Comparison of ENCODE assay signal across 6 cellular contexts in the genomic region with DNA sequence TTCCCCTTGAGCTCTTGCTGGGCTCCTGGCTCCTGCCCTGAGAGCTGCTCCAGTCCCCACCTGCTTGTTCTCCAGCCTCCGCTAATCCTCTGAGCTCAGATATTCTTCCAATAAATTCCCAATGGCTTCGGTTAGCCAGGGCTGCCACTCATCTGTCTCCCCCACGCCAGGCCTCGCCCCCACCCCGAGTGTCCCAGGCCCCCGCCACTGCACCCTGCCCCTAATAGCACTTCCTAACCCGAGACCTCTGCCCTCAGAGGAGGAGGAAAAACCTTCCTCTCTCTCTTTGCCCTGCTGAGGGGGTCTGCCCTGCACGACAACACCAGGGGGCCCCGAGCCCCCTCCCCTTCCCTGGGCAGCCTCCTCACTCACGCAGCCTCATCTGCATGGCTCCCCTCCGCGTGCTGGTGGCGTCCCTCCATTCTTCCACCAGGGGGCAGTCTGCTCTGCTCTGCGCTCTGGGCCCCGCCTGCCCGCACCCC. TPM values are rescaled to one million over a fixed set of nuclear protein-coding genes. Genes with fewer than 3 reads are reported as not detected.
DNase-seq lines count a peak whose midpoint lies in the region; ATAC-seq and TF ChIP-seq lines count a peak whose summit lies in the region.

No MANE protein-coding gene starts in this region.

- peak; percentile 80 for ATAC-seq in IMR-90 (ENCODE audit: low read depth)
- ATAC-seq in memory B cell (ENCODE audit: low read depth), result no peak
- no peak for ATAC-seq in GM18511 (IDR thresholded peaks at IDR 0.05; ENCODE audit: unreplicated experiment)

- no peaks in the 10 kb centered on the region for H4K20me1 ChIP-seq in IMR-90 (ENCODE audit: insufficient read depth, low read length)

- no peak overlapping the region for H3K56ac ChIP-seq in IMR-90 (ENCODE audit: extremely low read depth, insufficient read depth, low read length)

- H3K36me3 Mint-ChIP-seq in activated naive CD4-positive, alpha-beta T cell treated with anti-CD3 and anti-CD28 coated beads for 36 hours (ENCODE audit: low read depth), result no peaks in the 10 kb centered on the region
- no peaks in the 10 kb centered on the region for H3K36me3 Mint-ChIP-seq in memory B cell

- CTCF ChIA-PET in IMR-90 (lab: Yijun Ruan, JAX), result no interaction called here
- CTCF ChIA-PET in activated naive CD4-positive, alpha-beta T cell treated with anti-CD3 and anti-CD28 coated beads for 36 hours (lab: Charles Lee), result interaction anchor here (0.8 to 2.1 kb wide), 2 partner anchors 8 to 16 kb away, joined by 6 to 7 read pairs; no protein-coding TSS in a partner anchor

- H3K4me1 Mint-ChIP-seq in activated naive CD4-positive, alpha-beta T cell treated with anti-CD3 and anti-CD28 coated beads for 36 hours (ENCODE audit: low read depth), result peaks cover 18% of the 10 kb centered on the region
- peaks cover 33% of the 10 kb centered on the region for H3K4me1 Mint-ChIP-seq in memory B cell

- BruUV-seq in IMR-90 (replicated peaks; lab: Mats Ljungman, UMichigan), result no TSS peak

- no peaks in the 10 kb centered on the region for H3K4me1 ChIP-seq in IMR-90 (ENCODE audit: control insufficient read depth, insufficient read depth, low read length)

- no peak overlapping the region for H3K4ac ChIP-seq in IMR-90 (ENCODE audit: low read depth, low read length)

- no peak overlapping the region for H4K8ac ChIP-seq in IMR-90 (ENCODE audit: low read depth in 2 of 2, low read length in 2 of 2)

- no peak overlapping the region for H4K5ac ChIP-seq in IMR-90 (ENCODE audit: low read depth, low read length)

- peak overlapping the region; percentile 72 for H2AFZ ChIP-seq in IMR-90 (replicated peaks; ENCODE audit: low read length, poor library complexity)

- H3K9me3 Mint-ChIP-seq in activated naive CD4-positive, alpha-beta T cell treated with anti-CD3 and anti-CD28 coated beads for 36 hours, result peaks cover 14% of the 10 kb centered on the region
- no peaks in the 10 kb centered on the region for H3K9me3 Mint-ChIP-seq in memory B cell

- H3K9me3 ChIP-seq in IMR-90 (ENCODE audit: control insufficient read depth, insufficient read depth, low read length), result peaks cover 9% of the 10 kb centered on the region

- H3K4me3 ChIP-seq in IMR-90 (ENCODE audit: insufficient read depth, low read depth, low read length), result no peak overlapping the region

- H2AK5ac ChIP-seq in IMR-90 (ENCODE audit: low read depth, low read length), result no peak overlapping the region

- peaks cover 19% of the 10 kb centered on the region for H3K27me3 Mint-ChIP-seq in activated naive CD4-positive, alpha-beta T cell treated with anti-CD3 and anti-CD28 coated beads for 36 hours (ENCODE audit: low read depth)
- H3K27me3 Mint-ChIP-seq in memory B cell, result peaks cover 10% of the 10 kb centered on the region

- no peaks in the 10 kb centered on the region for H3K36me3 ChIP-seq in IMR-90 (ENCODE audit: control insufficient read depth, insufficient read depth, low read length)

- DNase-seq in 8988T, result peak; percentile 93
- DNase-seq in IMR-90, result no peak
- peak; percentile 70 for DNase-seq in activated naive CD4-positive, alpha-beta T cell treated with anti-CD3 and anti-CD28 coated beads for 36 hours
- DNase-seq in memory B cell (ENCODE audit: low spot score in 2 of 2), result no peak
- DNase-seq in NCI-H1105 treated with DMSO at 0.1 percent for 48 hours (lab: John Stamatoyannopoulos, UW), result no peak

- H2BK120ac ChIP-seq in IMR-90 (ENCODE audit: low read depth, low read length), result no peak overlapping the region

- no peak overlapping the region for H2BK20ac ChIP-seq in IMR-90 (ENCODE audit: low read depth, low read length)

- POLR2A ChIA-PET in IMR-90 (lab: Charles Lee; ENCODE audit: unreplicated experiment), result no interaction called here

- peaks cover 9% of the 10 kb centered on the region for H3K27me3 ChIP-seq in IMR-90 (ENCODE audit: control insufficient read depth, insufficient read depth, low read length)

- no peak overlapping the region for H3K23ac ChIP-seq in IMR-90 (ENCODE audit: low read depth, low read length)

- no peak overlapping the region for H2BK15ac ChIP-seq in IMR-90 (ENCODE audit: low read depth, low read length)

- WGBS in IMR-90 (ENCODE audit: extremely low coverage in 2 of 2, insufficient read length in 1 of 2), 2 experiments, result 15% methylated on average over 5 of the region's 16 CpGs; no CpG with 5 or more reads in 1 of the 2 experiments

- no peak overlapping the region for H3K18ac ChIP-seq in IMR-90 (ENCODE audit: low read depth, low read length)

- no peak overlapping the region for H3K27ac Mint-ChIP-seq in activated naive CD4-positive, alpha-beta T cell treated with anti-CD3 and anti-CD28 coated beads for 36 hours
- peak overlapping the region; percentile 68 for H3K27ac Mint-ChIP-seq in memory B cell

- no peak overlapping the region for H3K27ac ChIP-seq in IMR-90 (ENCODE audit: insufficient read depth, low read length)

- no peak overlapping the region for H3K9ac ChIP-seq in IMR-90 (ENCODE audit: low read depth, low read length)

- no peaks in the 10 kb centered on the region for H3K9me1 ChIP-seq in IMR-90 (ENCODE audit: insufficient read depth, low read length)

- H3K79me1 ChIP-seq in IMR-90 (ENCODE audit: low read depth in 1 of 2, low read length in 2 of 2), result no peaks in the 10 kb centered on the region

- no peak overlapping the region for H3K4me2 ChIP-seq in IMR-90 (ENCODE audit: low read depth, low read length)

- no peak overlapping the region for H2BK5ac ChIP-seq in IMR-90 (ENCODE audit: low read depth, low read length, poor library complexity, severe bottlenecking)

- TF ChIP-seq CTCF in IMR-90 (conservative IDR thresholded peaks at IDR 0.05; ENCODE audit: low read depth, low read length), result peak; percentile 45

- TF ChIP-seq POLR2A in IMR-90 (IDR thresholded peaks at IDR 0.05; ENCODE audit: low read depth, low read length), result no peak

- TF ChIP-seq RAD21 in IMR-90 (IDR thresholded peaks at IDR 0.05; ENCODE audit: low read length), result peak; percentile 20; the same call in 1 of the 2 replicates

- no peak overlapping the region for H4K91ac ChIP-seq in IMR-90 (ENCODE audit: insufficient read depth, low read depth, low read length)

- H2AK9ac ChIP-seq in IMR-90 (replicated peaks; ENCODE audit: low read depth, low read length, poor library complexity), result no peak overlapping the region

- intact Hi-C loops in IMR-90 (cut with micrococcal nuclease), result no loop called here
- intact Hi-C loops in activated naive CD4-positive, alpha-beta T cell treated with anti-CD3 and anti-CD28 coated beads for 36 hours (cut with micrococcal nuclease), result loop anchor here (5.0 kb wide), 1 partner anchor 67 kb away; no protein-coding TSS in a partner anchor

- dilution Hi-C loops in IMR-90 (cut with HindIII; ENCODE audit: low sequenced_read_pairs, unreplicated experiment), result no loop called here

- H3K14ac ChIP-seq in IMR-90 (replicated peaks; ENCODE audit: low read depth, low read length), result no peak overlapping the region

- in situ Hi-C loops in IMR-90 (cut with MboI; ENCODE audit: low sequenced_read_pairs), result no loop called here

- no peak overlapping the region for H3K4me3 Mint-ChIP-seq in activated naive CD4-positive, alpha-beta T cell treated with anti-CD3 and anti-CD28 coated beads for 36 hours
- peak overlapping the region; percentile 68 for H3K4me3 Mint-ChIP-seq in memory B cell

TF ChIP-seq in IMR-90, 13 proteins besides CTCF, POLR2A, EP300 and RAD21:
- TF ChIP-seq MAZ (IDR thresholded peaks at IDR 0.05; ENCODE audit: borderline replicate concordance, low read depth, low read length), result peak; percentile 42; the same call in 1 of the 2 replicates
- TF ChIP-seq CEBPB (IDR thresholded peaks at IDR 0.05; ENCODE audit: low read depth, low read length), result no peak

RNA-seq across cellular contexts. Expression of a gene that starts 5.4 kb away (rescaled TPM):
- not detected in 2 replicates for total RNA-seq in IMR-90 (2012; rRNA removed)
- not detected in 2 replicates for polyA plus RNA-seq in IMR-90 (2012; rRNA removed)
- polyA plus RNA-seq in IMR-90 (2012; cell fraction: cytosol; rRNA removed), result not detected in 2 replicates
- polyA plus RNA-seq in IMR-90 (2012; cell fraction: nucleus; rRNA removed; ENCODE audit: low replicate concordance), result not detected in 2 replicates
- total RNA-seq in activated naive CD4-positive, alpha-beta T cell treated with anti-CD3 and anti-CD28 coated beads for 36 hours, result not detected

RNA-seq across cellular contexts. Expression of a gene that starts 11.7 kb away (rescaled TPM):
- not detected in 2 replicates for total RNA-seq in IMR-90 (2012; rRNA removed)
- polyA plus RNA-seq in IMR-90 (2012; rRNA removed), result not detected in 2 replicates
- not detected in 2 replicates for polyA plus RNA-seq in IMR-90 (2012; cell fraction: cytosol; rRNA removed)
- polyA plus RNA-seq in IMR-90 (2012; cell fraction: nucleus; rRNA removed; ENCODE audit: low replicate concordance), result not detected in 2 replicates
- total RNA-seq in activated naive CD4-positive, alpha-beta T cell treated with anti-CD3 and anti-CD28 coated beads for 36 hours, result not detected

RNA-seq across cellular contexts. Expression of a gene that starts 21.4 kb away (rescaled TPM):
- total RNA-seq in IMR-90 (2012; rRNA removed), result 37.2 and 39.1 TPM in 2 replicates
- 72.6 and 77.8 TPM in 2 replicates for polyA plus RNA-seq in IMR-90 (2012; rRNA removed)
- polyA plus RNA-seq in IMR-90 (2012; cell fraction: cytosol; rRNA removed), result 34.8 and 74.5 TPM in 2 replicates
- 41.7 and 43.6 TPM in 2 replicates for polyA plus RNA-seq in IMR-90 (2012; cell fraction: nucleus; rRNA removed; ENCODE audit: low replicate concordance)
- total RNA-seq in activated naive CD4-positive, alpha-beta T cell treated with anti-CD3 and anti-CD28 coated beads for 36 hours, result 10 to 100 TPM; 38.1 to 39.6 TPM

RNA-seq across cellular contexts. Expression of a gene that starts 21.4 kb away (rescaled TPM):
- total RNA-seq in IMR-90 (2012; rRNA removed), result not detected in 2 replicates
- polyA plus RNA-seq in IMR-90 (2012; rRNA removed), result not detected in 2 replicates
- not detected in 2 replicates for polyA plus RNA-seq in IMR-90 (2012; cell fraction: cytosol; rRNA removed)
- not detected in 2 replicates for polyA plus RNA-seq in IMR-90 (2012; cell fraction: nucleus; rRNA removed; ENCODE audit: low replicate concordance)
- total RNA-seq in activated naive CD4-positive, alpha-beta T cell treated with anti-CD3 and anti-CD28 coated beads for 36 hours, result not detected

RNA-seq across cellular contexts. Expression of a gene that starts 26.4 kb away (rescaled TPM):
- under 0.01 TPM in 1 of 2 replicates, not detected in the other for total RNA-seq in IMR-90 (2012; rRNA removed)
- 0.29 and 0.44 TPM in 2 replicates for polyA plus RNA-seq in IMR-90 (2012; rRNA removed)
- polyA plus RNA-seq in IMR-90 (2012; cell fraction: cytosol; rRNA removed), result 0.45 TPM in 1 of 2 replicates, not detected in the other
- 5.5 and 7.3 TPM in 2 replicates for polyA plus RNA-seq in IMR-90 (2012; cell fraction: nucleus; rRNA removed; ENCODE audit: low replicate concordance)
- total RNA-seq in activated naive CD4-positive, alpha-beta T cell treated with anti-CD3 and anti-CD28 coated beads for 36 hours, result under 1 TPM; 0.38 to 0.47 TPM

Comparison
In these comparisons a context has a peak if more than half of its experiments do, and no peak if none do; other contexts are left out.
1. DNase-seq: peak in 8988T (single experiment) and activated naive CD4-positive, alpha-beta T cell treated with anti-CD3 and anti-CD28 coated beads for 36 hours (single experiment); none in IMR-90 (single experiment), memory B cell (0 of 2) and NCI-H1105 treated with DMSO at 0.1 percent for 48 hours (single experiment).